1 cellular context compared by ENCODE assay signal in the genomic region with DNA sequence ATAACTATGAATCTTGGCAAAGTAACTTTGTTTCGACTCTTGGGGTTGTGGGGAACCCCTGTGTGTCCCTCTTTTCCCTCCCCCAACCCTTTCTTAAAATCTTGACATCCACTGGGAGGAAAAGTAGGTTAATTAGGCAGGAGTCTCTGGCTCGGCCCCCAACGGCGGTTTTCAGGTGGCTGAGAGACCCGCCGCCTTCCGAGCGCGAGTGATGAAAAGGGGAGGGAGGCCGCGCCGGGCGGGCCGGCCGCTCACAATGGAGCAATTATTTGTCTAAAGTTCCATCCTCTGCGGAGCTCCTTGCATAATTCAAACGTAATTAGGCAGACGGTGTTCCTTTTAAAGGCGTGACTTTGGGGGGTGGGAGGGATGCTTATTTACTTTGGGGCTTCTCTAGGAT.
TF ChIP-seq lines count a peak whose summit lies in the region.

No MANE protein-coding gene starts in this region.

TF ChIP-seq in HepG2, 621 proteins besides CTCF, POLR2A, EP300 and RAD21:
- TF ChIP-seq, protein P1, sequence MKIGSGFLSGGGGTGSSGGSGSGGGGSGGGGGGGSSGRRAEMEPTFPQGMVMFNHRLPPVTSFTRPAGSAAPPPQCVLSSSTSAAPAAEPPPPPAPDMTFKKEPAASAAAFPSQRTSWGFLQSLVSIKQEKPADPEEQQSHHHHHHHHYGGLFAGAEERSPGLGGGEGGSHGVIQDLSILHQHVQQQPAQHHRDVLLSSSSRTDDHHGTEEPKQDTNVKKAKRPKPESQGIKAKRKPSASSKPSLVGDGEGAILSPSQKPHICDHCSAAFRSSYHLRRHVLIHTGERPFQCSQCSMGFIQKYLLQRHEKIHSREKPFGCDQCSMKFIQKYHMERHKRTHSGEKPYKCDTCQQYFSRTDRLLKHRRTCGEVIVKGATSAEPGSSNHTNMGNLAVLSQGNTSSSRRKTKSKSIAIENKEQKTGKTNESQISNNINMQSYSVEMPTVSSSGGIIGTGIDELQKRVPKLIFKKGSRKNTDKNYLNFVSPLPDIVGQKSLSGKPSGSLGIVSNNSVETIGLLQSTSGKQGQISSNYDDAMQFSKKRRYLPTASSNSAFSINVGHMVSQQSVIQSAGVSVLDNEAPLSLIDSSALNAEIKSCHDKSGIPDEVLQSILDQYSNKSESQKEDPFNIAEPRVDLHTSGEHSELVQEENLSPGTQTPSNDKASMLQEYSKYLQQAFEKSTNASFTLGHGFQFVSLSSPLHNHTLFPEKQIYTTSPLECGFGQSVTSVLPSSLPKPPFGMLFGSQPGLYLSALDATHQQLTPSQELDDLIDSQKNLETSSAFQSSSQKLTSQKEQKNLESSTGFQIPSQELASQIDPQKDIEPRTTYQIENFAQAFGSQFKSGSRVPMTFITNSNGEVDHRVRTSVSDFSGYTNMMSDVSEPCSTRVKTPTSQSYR (CRISPR knock-in tag; IDR thresholded peaks at IDR 0.05; ENCODE audit: borderline replicate concordance): no peak
- TF ChIP-seq, protein P2, sequence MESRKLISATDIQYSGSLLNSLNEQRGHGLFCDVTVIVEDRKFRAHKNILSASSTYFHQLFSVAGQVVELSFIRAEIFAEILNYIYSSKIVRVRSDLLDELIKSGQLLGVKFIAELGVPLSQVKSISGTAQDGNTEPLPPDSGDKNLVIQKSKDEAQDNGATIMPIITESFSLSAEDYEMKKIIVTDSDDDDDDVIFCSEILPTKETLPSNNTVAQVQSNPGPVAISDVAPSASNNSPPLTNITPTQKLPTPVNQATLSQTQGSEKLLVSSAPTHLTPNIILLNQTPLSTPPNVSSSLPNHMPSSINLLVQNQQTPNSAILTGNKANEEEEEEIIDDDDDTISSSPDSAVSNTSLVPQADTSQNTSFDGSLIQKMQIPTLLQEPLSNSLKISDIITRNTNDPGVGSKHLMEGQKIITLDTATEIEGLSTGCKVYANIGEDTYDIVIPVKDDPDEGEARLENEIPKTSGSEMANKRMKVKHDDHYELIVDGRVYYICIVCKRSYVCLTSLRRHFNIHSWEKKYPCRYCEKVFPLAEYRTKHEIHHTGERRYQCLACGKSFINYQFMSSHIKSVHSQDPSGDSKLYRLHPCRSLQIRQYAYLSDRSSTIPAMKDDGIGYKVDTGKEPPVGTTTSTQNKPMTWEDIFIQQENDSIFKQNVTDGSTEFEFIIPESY (CRISPR knock-in tag; IDR thresholded peaks at IDR 0.05): peak; percentile 8; the same call in 1 of the 2 replicates
- TF ChIP-seq, protein P3, sequence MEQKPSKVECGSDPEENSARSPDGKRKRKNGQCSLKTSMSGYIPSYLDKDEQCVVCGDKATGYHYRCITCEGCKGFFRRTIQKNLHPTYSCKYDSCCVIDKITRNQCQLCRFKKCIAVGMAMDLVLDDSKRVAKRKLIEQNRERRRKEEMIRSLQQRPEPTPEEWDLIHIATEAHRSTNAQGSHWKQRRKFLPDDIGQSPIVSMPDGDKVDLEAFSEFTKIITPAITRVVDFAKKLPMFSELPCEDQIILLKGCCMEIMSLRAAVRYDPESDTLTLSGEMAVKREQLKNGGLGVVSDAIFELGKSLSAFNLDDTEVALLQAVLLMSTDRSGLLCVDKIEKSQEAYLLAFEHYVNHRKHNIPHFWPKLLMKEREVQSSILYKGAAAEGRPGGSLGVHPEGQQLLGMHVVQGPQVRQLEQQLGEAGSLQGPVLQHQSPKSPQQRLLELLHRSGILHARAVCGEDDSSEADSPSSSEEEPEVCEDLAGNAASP (CRISPR knock-in tag; IDR thresholded peaks at IDR 0.05; ENCODE audit: borderline replicate concordance): no peak
- TF ChIP-seq PHF21A (CRISPR knock-in tag; IDR thresholded peaks at IDR 0.05): no peak
- TF ChIP-seq RORA (CRISPR knock-in tag; IDR thresholded peaks at IDR 0.05): no peak
- TF ChIP-seq, protein P4, sequence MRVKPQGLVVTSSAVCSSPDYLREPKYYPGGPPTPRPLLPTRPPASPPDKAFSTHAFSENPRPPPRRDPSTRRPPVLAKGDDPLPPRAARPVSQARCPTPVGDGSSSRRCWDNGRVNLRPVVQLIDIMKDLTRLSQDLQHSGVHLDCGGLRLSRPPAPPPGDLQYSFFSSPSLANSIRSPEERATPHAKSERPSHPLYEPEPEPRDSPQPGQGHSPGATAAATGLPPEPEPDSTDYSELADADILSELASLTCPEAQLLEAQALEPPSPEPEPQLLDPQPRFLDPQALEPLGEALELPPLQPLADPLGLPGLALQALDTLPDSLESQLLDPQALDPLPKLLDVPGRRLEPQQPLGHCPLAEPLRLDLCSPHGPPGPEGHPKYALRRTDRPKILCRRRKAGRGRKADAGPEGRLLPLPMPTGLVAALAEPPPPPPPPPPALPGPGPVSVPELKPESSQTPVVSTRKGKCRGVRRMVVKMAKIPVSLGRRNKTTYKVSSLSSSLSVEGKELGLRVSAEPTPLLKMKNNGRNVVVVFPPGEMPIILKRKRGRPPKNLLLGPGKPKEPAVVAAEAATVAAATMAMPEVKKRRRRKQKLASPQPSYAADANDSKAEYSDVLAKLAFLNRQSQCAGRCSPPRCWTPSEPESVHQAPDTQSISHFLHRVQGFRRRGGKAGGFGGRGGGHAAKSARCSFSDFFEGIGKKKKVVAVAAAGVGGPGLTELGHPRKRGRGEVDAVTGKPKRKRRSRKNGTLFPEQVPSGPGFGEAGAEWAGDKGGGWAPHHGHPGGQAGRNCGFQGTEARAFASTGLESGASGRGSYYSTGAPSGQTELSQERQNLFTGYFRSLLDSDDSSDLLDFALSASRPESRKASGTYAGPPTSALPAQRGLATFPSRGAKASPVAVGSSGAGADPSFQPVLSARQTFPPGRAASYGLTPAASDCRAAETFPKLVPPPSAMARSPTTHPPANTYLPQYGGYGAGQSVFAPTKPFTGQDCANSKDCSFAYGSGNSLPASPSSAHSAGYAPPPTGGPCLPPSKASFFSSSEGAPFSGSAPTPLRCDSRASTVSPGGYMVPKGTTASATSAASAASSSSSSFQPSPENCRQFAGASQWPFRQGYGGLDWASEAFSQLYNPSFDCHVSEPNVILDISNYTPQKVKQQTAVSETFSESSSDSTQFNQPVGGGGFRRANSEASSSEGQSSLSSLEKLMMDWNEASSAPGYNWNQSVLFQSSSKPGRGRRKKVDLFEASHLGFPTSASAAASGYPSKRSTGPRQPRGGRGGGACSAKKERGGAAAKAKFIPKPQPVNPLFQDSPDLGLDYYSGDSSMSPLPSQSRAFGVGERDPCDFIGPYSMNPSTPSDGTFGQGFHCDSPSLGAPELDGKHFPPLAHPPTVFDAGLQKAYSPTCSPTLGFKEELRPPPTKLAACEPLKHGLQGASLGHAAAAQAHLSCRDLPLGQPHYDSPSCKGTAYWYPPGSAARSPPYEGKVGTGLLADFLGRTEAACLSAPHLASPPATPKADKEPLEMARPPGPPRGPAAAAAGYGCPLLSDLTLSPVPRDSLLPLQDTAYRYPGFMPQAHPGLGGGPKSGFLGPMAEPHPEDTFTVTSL (CRISPR knock-in tag; IDR thresholded peaks at IDR 0.05; ENCODE audit: borderline replicate concordance): no peak
TF ChIP-seq in HepG2: peak in this region for 1.
